ENCODE assay signal across 9 cellular contexts in the genomic region with DNA sequence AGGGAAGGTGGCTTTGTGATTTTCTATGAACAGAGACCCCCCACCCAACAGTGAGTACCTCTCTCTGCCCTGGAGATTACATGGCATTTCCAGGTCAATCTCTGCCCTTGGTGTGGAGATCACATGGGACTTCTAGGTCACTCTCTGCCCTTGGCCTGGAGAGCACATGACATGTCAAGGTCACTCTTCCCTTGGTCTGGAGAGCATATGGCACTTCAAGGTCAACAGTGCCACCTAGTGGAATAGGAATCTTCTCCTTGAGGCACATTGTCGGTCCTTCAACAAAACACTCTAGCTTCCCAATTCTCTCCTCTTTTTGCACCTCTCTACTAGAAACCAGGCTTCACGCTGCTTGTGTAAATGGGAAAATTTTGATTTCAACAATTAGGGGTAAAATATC.
DNase-seq lines count a peak whose midpoint lies in the region; ATAC-seq, FAIRE-seq and TF ChIP-seq lines count a peak whose summit lies in the region.
"Had no signal": no experiment of that assay in that cellular context is flagged by ENCODE, and none has a peak within 500 bp of the region (broad histone marks: within the 10 kb centered on the region; RNA-seq: fewer than 3 reads in every experiment).

No MANE protein-coding gene starts in this region.

- H3K4me1 ChIP-seq in adrenal gland (replicated peaks in 1 of 2), result no peaks in the 10 kb centered on the region
- H3K4me1 ChIP-seq: parathyroid adenoma had no signal

- intact Hi-C loops in adrenal gland (cut with DNase I), result no loop called here

- 74 to 92% (median 84%) methylated on average over 2 of the region's 2 CpGs for WGBS in adrenal gland, 4 donors

- DNase-seq in COLO668 (lab: John Stamatoyannopoulos, UW; ENCODE audit: unreplicated experiment) (peak; percentile 5), NCI-H82 (lab: John Stamatoyannopoulos, UW) (peak; percentile 73), erythroblast (lab: John Stamatoyannopoulos, UW) (peak; percentile 22 to 47), urothelium cell line (ENCODE audit: low spot score) (peak; percentile 41), adrenal gland (no peak)
- DNase-seq in activated CD4-positive, alpha-beta T cell treated with anti-CD3 and anti-CD28 coated beads for 4 hours, result no peak

- ATAC-seq in GM18861 (IDR thresholded peaks at IDR 0.05; ENCODE audit: unreplicated experiment) (peak; percentile 79), HG02973 (IDR thresholded peaks at IDR 0.05; ENCODE audit: unreplicated experiment) (peak; percentile 72)

- H3K36me3 ChIP-seq in adrenal gland (replicated peaks in 1 of 2), result no peaks in the 10 kb centered on the region

- no peaks in the 10 kb centered on the region for H3K27me3 ChIP-seq in adrenal gland

- no peak overlapping the region for H3K4me3 ChIP-seq in adrenal gland

- no peak for FAIRE-seq in urothelium cell line (lab: Jason Lieb, UNC)

- H3K9me3 ChIP-seq in adrenal gland (replicated peaks in 1 of 3), result no peaks in the 10 kb centered on the region

- TF ChIP-seq POLR2A in erythroblast (IDR thresholded peaks at IDR 0.05; ENCODE audit: low read length) (no peak), adrenal gland (IDR thresholded peaks at IDR 0.05) (no peak)

- no peak for TF ChIP-seq CTCF in adrenal gland (IDR thresholded peaks at IDR 0.05)

- no peak overlapping the region for H3K27ac ChIP-seq in adrenal gland
- H3K27ac ChIP-seq: parathyroid adenoma had no signal

Comparison
In these comparisons a context has a peak if more than half of its experiments do, and no peak if none do; other contexts are left out.
1. DNase-seq: peak in COLO668 (single experiment), NCI-H82 (single experiment), erythroblast (2 of 2) and urothelium cell line (single experiment); none in adrenal gland (0 of 7) and activated CD4-positive, alpha-beta T cell treated with anti-CD3 and anti-CD28 coated beads for 4 hours (0 of 2).